In the genomic region with DNA sequence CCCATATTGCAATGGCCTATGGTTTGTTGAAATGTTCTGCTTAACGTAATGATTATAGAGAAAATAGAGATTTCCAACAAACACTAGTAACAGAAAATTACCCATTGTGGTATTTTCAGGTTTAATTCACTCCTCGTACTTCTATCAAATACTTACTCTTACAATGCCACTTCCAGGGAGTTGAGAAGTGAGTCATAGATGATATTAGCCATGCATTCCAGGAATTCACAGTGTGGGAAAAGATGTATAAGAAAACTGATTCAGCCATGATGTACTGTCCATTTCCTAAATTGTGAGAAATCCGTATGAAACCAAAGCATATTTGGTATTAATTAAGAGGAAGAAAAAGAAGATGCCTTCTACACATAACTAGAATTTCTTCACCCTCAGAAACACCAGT, we compare ENCODE assay signal across 26 cellular contexts.
DNase-seq lines count a peak whose midpoint lies in the region; ATAC-seq and TF ChIP-seq lines count a peak whose summit lies in the region.
"Had no signal": no experiment of that assay in that cellular context is flagged by ENCODE, and none has a peak within 500 bp of the region (broad histone marks: within the 10 kb centered on the region; RNA-seq: fewer than 3 reads in every experiment).

No MANE protein-coding gene starts in this region.

- no peaks in the 10 kb centered on the region for H3K4me1 ChIP-seq in naive thymus-derived CD4-positive, alpha-beta T cell (ENCODE audit: control insufficient read depth in 2 of 2, insufficient read depth in 2 of 2, low read length in 2 of 2)
- H3K4me1 ChIP-seq: gastrocnemius medialis, parathyroid adenoma, upper lobe of left lung had no signal

- peaks cover 0 to 14% (median 7%) of the 10 kb centered on the region in 11 donors for H3K9me3 Mint-ChIP-seq in naive thymus-derived CD4-positive, alpha-beta T cell

- no peak overlapping the region for H3K4me3 ChIP-seq in fibroblast of pulmonary artery (replicated peaks; ENCODE audit: low read depth, low read length)
- no peak overlapping the region for H3K4me3 ChIP-seq in naive thymus-derived CD4-positive, alpha-beta T cell (ENCODE audit: low read length)
- H3K4me3 ChIP-seq: gastrocnemius medialis, MG63, upper lobe of left lung had no signal

- H3K4me3 Mint-ChIP-seq in naive thymus-derived CD4-positive, alpha-beta T cell: no peak overlapping the region
- H3K4me3 Mint-ChIP-seq: activated T-cell treated with anti-CD3 and anti-CD28 coated beads, Interleukin-2, amount 50 U/mL, for 4 hours; CD14-positive monocyte; central memory CD8-positive, alpha-beta T cell; naive B cell had no signal

- H3K27me3 Mint-ChIP-seq in naive thymus-derived CD4-positive, alpha-beta T cell: no peaks in the 10 kb centered on the region
- H3K27me3 Mint-ChIP-seq: central memory CD8-positive, alpha-beta T cell; naive B cell had no signal

- no peak overlapping the region for H3K27ac Mint-ChIP-seq in naive thymus-derived CD4-positive, alpha-beta T cell
- H3K27ac Mint-ChIP-seq: CD14-positive monocyte, naive B cell had no signal

- TF ChIP-seq CTCF in RWPE1 (conservative IDR thresholded peaks at IDR 0.05; ENCODE audit: low read depth) (no peak), fibroblast of pulmonary artery (IDR thresholded peaks at IDR 0.05; ENCODE audit: low read length, missing control alignments) (no peak), omental fat pad (IDR thresholded peaks at IDR 0.05) (no peak)

- H3K4me1 Mint-ChIP-seq in naive thymus-derived CD4-positive, alpha-beta T cell: no peaks in the 10 kb centered on the region
- H3K4me1 Mint-ChIP-seq: CD14-positive monocyte; central memory CD8-positive, alpha-beta T cell; naive B cell had no signal

- CTCF ChIA-PET in RWPE1 (lab: Yijun Ruan, JAX): no interaction called here
- CTCF ChIA-PET in naive thymus-derived CD4-positive, alpha-beta T cell (lab: Charles Lee): no interaction called here

- POLR2A ChIA-PET in RWPE1 (lab: Yijun Ruan, JAX; ENCODE audit: low non-redundant PET): no interaction called here
- POLR2A ChIA-PET in naive thymus-derived CD4-positive, alpha-beta T cell (lab: Charles Lee): no interaction called here

- H3K36me3 ChIP-seq in naive thymus-derived CD4-positive, alpha-beta T cell (ENCODE audit: control insufficient read depth in 2 of 3, insufficient read depth in 3 of 3, low read length in 3 of 3): no peaks in the 10 kb centered on the region
- H3K36me3 ChIP-seq: gastrocnemius medialis, MG63, upper lobe of left lung had no signal

- intact Hi-C loops in naive thymus-derived CD4-positive, alpha-beta T cell (cut with micrococcal nuclease): no loop called here

- peak; percentile 54 for ATAC-seq in omental fat pad (ENCODE audit: low FRiP score)
- no peak for ATAC-seq in stimulated activated naive CD8-positive, alpha-beta T cell treated with anti-CD3 and anti-CD28 coated beads, Interleukin-15, Interleukin-2, amounts not matched to agents 100 U/mL and 50 U/mL, for 24 hours
- ATAC-seq in naive thymus-derived CD4-positive, alpha-beta T cell: no peak
- no peak for ATAC-seq in GM18873 (IDR thresholded peaks at IDR 0.05; ENCODE audit: low FRiP score, unreplicated experiment)
- ATAC-seq: activated T-cell treated with anti-CD3 and anti-CD28 coated beads, Interleukin-2, amount 50 U/mL, for 4 hours; gastrocnemius medialis had no signal

- H3K36me3 Mint-ChIP-seq in naive thymus-derived CD4-positive, alpha-beta T cell: no peaks in the 10 kb centered on the region
- H3K36me3 Mint-ChIP-seq: CD14-positive monocyte, naive B cell had no signal

- no peaks in the 10 kb centered on the region for H3K27me3 ChIP-seq in naive thymus-derived CD4-positive, alpha-beta T cell (ENCODE audit: control insufficient read depth in 2 of 2, insufficient read depth in 2 of 2, low read length in 2 of 2)
- H3K27me3 ChIP-seq: gastrocnemius medialis, MG63, upper lobe of left lung had no signal

- H3K9me3 ChIP-seq in naive thymus-derived CD4-positive, alpha-beta T cell (ENCODE audit: control insufficient read depth in 2 of 3, low read length in 3 of 3): no peaks in the 10 kb centered on the region
- H3K9me3 ChIP-seq: gastrocnemius medialis, MG63, upper lobe of left lung had no signal

- no peak overlapping the region for H3K27ac ChIP-seq in RWPE1
- H3K27ac ChIP-seq in naive thymus-derived CD4-positive, alpha-beta T cell (ENCODE audit: low read depth, low read length): no peak overlapping the region
- H3K27ac ChIP-seq: epithelial cell of prostate, gastrocnemius medialis, parathyroid adenoma, upper lobe of left lung had no signal

- DNase-seq in H4 (ENCODE audit: low spot score) (peak; percentile 34), RWPE1 (ENCODE audit: low spot score) (peak; percentile 74), fibroblast of pulmonary artery (ENCODE audit: low read depth) (peak; percentile 41), omental fat pad (ENCODE audit: low spot score) (no peak)
- DNase-seq in stimulated activated naive CD8-positive, alpha-beta T cell treated with anti-CD3 and anti-CD28 coated beads, Interleukin-15, Interleukin-2, amounts not matched to agents 100 U/mL and 50 U/mL, for 24 hours: no peak
- DNase-seq in naive thymus-derived CD4-positive, alpha-beta T cell: no peak
- DNase-seq: activated CD4-positive, CD25-positive, alpha-beta regulatory T cell treated with anti-CD3 and anti-CD28 coated beads, Interleukin-2, amount 50 U/mL, for 72 hours; activated CD8-positive, alpha-beta memory T cell treated with anti-CD3 and anti-CD28 coated beads for 24 hours; activated naive CD4-positive, alpha-beta T cell treated with Interleukin-2 at 50 U/mL for 16 hours; activated T-cell treated with anti-CD3 and anti-CD28 coated beads, Interleukin-2, amount 50 U/mL, for 4 hours; amygdala; gastrocnemius medialis; H7; hypothalamus; islet precursor cell; MG63; naive B cell; NCI-H1417; NCI-H2107; NCI-H524 treated with DMSO at 0.1 percent for 48 hours; upper lobe of left lung had no signal

Comparison
In these comparisons a context has a peak if more than half of its experiments do, and no peak if none do; other contexts are left out.
1. DNase-seq: peak in H4 (single experiment), RWPE1 (single experiment) and fibroblast of pulmonary artery (single experiment); none in omental fat pad (single experiment), stimulated activated naive CD8-positive, alpha-beta T cell treated with anti-CD3 and anti-CD28 coated beads, Interleukin-15, Interleukin-2, amounts not matched to agents 100 U/mL and 50 U/mL, for 24 hours (single experiment) and naive thymus-derived CD4-positive, alpha-beta T cell (0 of 9).